Comparison of ENCODE assay signal across 1 cellular context in genomic region chr14:20455355-20456300, GRCh38.
TF ChIP-seq lines count a peak whose summit lies in the region.

No MANE protein-coding gene starts in this region.

TF ChIP-seq in K562, 482 proteins besides CTCF, POLR2A, EP300 and RAD21 (continued from another document and continues in another):
- TF ChIP-seq ELF1 (tag; IDR thresholded peaks at IDR 0.05) (no peak), AFF1 (IDR thresholded peaks at IDR 0.05; ENCODE audit: low read depth in 1 of 2, partially characterized antibody in 2 of 2) (no peak), FOXA1 (IDR thresholded peaks at IDR 0.05; ENCODE audit: borderline replicate concordance) (no peak), LEF1 (IDR thresholded peaks at IDR 0.05) (no peak), ZNF23 (CRISPR knock-in tag; IDR thresholded peaks at IDR 0.05) (no peak), ZNF197 (CRISPR knock-in tag; IDR thresholded peaks at IDR 0.05; ENCODE audit: low read depth) (no peak), SAFB (IDR thresholded peaks at IDR 0.05; ENCODE audit: borderline replicate concordance, low read depth, low read length) (no peak), MTF1 (CRISPR knock-in tag; IDR thresholded peaks at IDR 0.05; ENCODE audit: borderline replicate concordance) (no peak), TRIM25 (IDR thresholded peaks at IDR 0.05; ENCODE audit: borderline replicate concordance) (no peak; the same call in 1 of the 2 replicates), ZNF512 (tag; IDR thresholded peaks at IDR 0.05) (no peak), CHD4 (IDR thresholded peaks at IDR 0.05; ENCODE audit: insufficient read depth, insufficient replicate concordance, low read depth, low read length, poor library complexity, severe bottlenecking) (no peak), ZNF644 (tag; IDR thresholded peaks at IDR 0.05; ENCODE audit: low read depth) (no peak), BDP1 (IDR thresholded peaks at IDR 0.05; ENCODE audit: insufficient read depth, insufficient read length) (no peak), ZZZ3 (IDR thresholded peaks at IDR 0.05) (no peak), NUFIP1 (IDR thresholded peaks at IDR 0.05; ENCODE audit: partially characterized antibody) (no peak), ZNF449 (CRISPR knock-in tag; IDR thresholded peaks at IDR 0.05) (no peak), PHF20 (IDR thresholded peaks at IDR 0.05; ENCODE audit: partially characterized antibody) (no peak), TARDBP (IDR thresholded peaks at IDR 0.05) (no peak; the same call in 1 of the 2 replicates), NR1H2 (CRISPR knock-in tag; IDR thresholded peaks at IDR 0.05) (no peak), MTA1 (IDR thresholded peaks at IDR 0.05; ENCODE audit: borderline replicate concordance) (no peak), RAD51 (IDR thresholded peaks at IDR 0.05; ENCODE audit: borderline replicate concordance, low read depth) (no peak), PML (IDR thresholded peaks at IDR 0.05; ENCODE audit: low read length) (no peak; the same call in 1 of the 2 replicates), MECOM (CRISPR knock-in tag; IDR thresholded peaks at IDR 0.05) (no peak), CGGBP1 (CRISPR knock-in tag; IDR thresholded peaks at IDR 0.05) (no peak), BCLAF1 (IDR thresholded peaks at IDR 0.05; ENCODE audit: borderline replicate concordance in 1 of 2, control insufficient read depth in 1 of 2, low read depth in 2 of 2, low read length in 1 of 2) (no peak), MLLT1 (IDR thresholded peaks at IDR 0.05) (0 out of 4 replicates have a peak, but pooled peaks of 1 of the 2 experiments have one; percentile 42), ZFPM2 (CRISPR knock-in tag; IDR thresholded peaks at IDR 0.05) (no peak), RBM39 (optimal IDR thresholded peaks at IDR 0.05; ENCODE audit: low read depth, low read length) (no peak), YY1 (IDR thresholded peaks at IDR 0.05; ENCODE audit: borderline replicate concordance in 1 of 3, control insufficient read depth in 1 of 3, extremely low read depth in 1 of 3, insufficient read depth in 3 of 3, insufficient read length in 1 of 3, insufficient replicate concordance in 2 of 3, low read depth in 1 of 3, low read length in 2 of 3) (no peak), MAZ (CRISPR knock-in tag; conservative IDR thresholded peaks at IDR 0.05 in 1 of 2, IDR thresholded peaks at IDR 0.05 in 1 of 2) (peak; percentile 0 to 9; a peak in 1 of 4 replicates), E2F3 (CRISPR knock-in tag; IDR thresholded peaks at IDR 0.05) (0 out of 2 replicates have a peak, but pooled peaks have one; percentile 56), EP400 (IDR thresholded peaks at IDR 0.05) (peak; percentile 67), ZNF239 (CRISPR knock-in tag; IDR thresholded peaks at IDR 0.05) (no peak), ZBTB17 (CRISPR knock-in tag; IDR thresholded peaks at IDR 0.05) (no peak; the same call in 1 of the 2 replicates), TCF15 (CRISPR knock-in tag; IDR thresholded peaks at IDR 0.05) (no peak), REST (CRISPR knock-in tag; IDR thresholded peaks at IDR 0.05; ENCODE audit: low read depth) (no peak), ELK3 (CRISPR knock-in tag; IDR thresholded peaks at IDR 0.05) (no peak), JUN (IDR thresholded peaks at IDR 0.05; ENCODE audit: borderline replicate concordance, low read depth, low read length) (no peak), JUN (CRISPR knock-in tag; IDR thresholded peaks at IDR 0.05; ENCODE audit: borderline replicate concordance) (no peak), KLF6 (CRISPR knock-in tag; IDR thresholded peaks at IDR 0.05; ENCODE audit: borderline replicate concordance) (no peak), CREB3 (tag; conservative IDR thresholded peaks at IDR 0.05; ENCODE audit: low read depth) (no peak), PCBP1 (IDR thresholded peaks at IDR 0.05; ENCODE audit: low read depth, low read length, poor library complexity, severe bottlenecking) (no peak)
